Comparison of ENCODE assay signal across 21 cellular contexts in the genomic region with DNA sequence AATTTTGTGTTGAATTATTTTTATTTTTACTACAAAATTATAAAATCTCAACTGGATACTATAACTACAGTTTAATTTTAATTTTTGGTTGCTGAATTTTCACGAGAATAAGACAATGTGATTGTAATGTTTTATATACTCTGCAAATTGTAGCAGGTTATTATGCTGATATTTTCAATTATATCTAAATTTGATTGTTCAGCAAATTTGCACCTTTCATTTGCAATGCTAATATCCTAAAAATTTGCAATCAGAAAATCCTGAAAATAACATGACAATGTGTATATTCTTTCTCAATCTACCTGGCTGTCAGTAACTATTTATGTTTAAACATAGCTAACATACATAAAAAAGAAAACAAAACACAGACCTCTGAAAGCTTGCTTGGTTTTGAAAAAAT.
A peak's percentile ranks its signal among the peaks of the same experiment; 100 is the strongest.
DNase-seq lines count a peak whose midpoint lies in the region; ATAC-seq, FAIRE-seq and TF ChIP-seq lines count a peak whose summit lies in the region.
"Had no signal": no experiment of that assay in that cellular context is flagged by ENCODE, and none has a peak within 500 bp of the region (broad histone marks: within the 10 kb centered on the region; RNA-seq: fewer than 3 reads in every experiment).

No MANE protein-coding gene starts in this region.

- H3K9me2 ChIP-seq in OCI-LY1 (ENCODE audit: low read depth, low read length) = no peaks in the 10 kb centered on the region

- TF ChIP-seq POLR2A in A549 (IDR thresholded peaks at IDR 0.05; ENCODE audit: low read length) = no peak

- no peaks in the 10 kb centered on the region for H3K27me3 ChIP-seq in OCI-LY1 (ENCODE audit: insufficient read depth, low read length)
- H3K27me3 ChIP-seq: BLaER1 treated with 17β-estradiol and CSF1 and Interleukin-3, amounts not matched to agents 10 nM and 100 nM had no signal

- TF ChIP-seq CTCF in A549 (IDR thresholded peaks at IDR 0.05) (no peak), OCI-LY1 (IDR thresholded peaks at IDR 0.05; ENCODE audit: low read length) (no peak)

- H3K27ac ChIP-seq in A549 = no peak overlapping the region
- no peak overlapping the region for H3K27ac ChIP-seq in OCI-LY1 (ENCODE audit: low read depth, low read length, poor library complexity, severe bottlenecking)
- H3K27ac ChIP-seq: BLaER1 treated with 17β-estradiol and CSF1 and Interleukin-3, amounts not matched to agents 10 nM and 100 nM; C4-2B had no signal

- no peak overlapping the region for H3K4me2 ChIP-seq in A549
- H3K4me2 ChIP-seq in OCI-LY1 (ENCODE audit: low read length) = no peak overlapping the region
- H3K4me2 ChIP-seq: BLaER1 treated with 17β-estradiol and CSF1 and Interleukin-3, amounts not matched to agents 10 nM and 100 nM had no signal

- peaks cover 4% of the 10 kb centered on the region for H3F3A ChIP-seq in OCI-LY1 (ENCODE audit: insufficient read depth, low read length)

- no peaks in the 10 kb centered on the region; the same call in 2 of the 3 replicates for H3K9me3 ChIP-seq in A549
- no peaks in the 10 kb centered on the region for H3K9me3 ChIP-seq in OCI-LY1 (ENCODE audit: low read length)
- H3K9me3 ChIP-seq: BLaER1 treated with 17β-estradiol and CSF1 and Interleukin-3, amounts not matched to agents 10 nM and 100 nM; Caco-2 had no signal

- FAIRE-seq in A204.1 (lab: Jason Lieb, UNC) (peak; percentile 29), A549 (lab: Jason Lieb, UNC) (no peak), frontal cortex (lab: Jason Lieb, UNC) (peak; percentile 24)
- FAIRE-seq: D721Med, G401.6, GM12891, GM19239 had no signal

- H3K79me2 ChIP-seq in OCI-LY1 (ENCODE audit: insufficient read depth, low read length) = no peaks in the 10 kb centered on the region

- H3K36me3 ChIP-seq in OCI-LY1 (ENCODE audit: insufficient read depth, low read length) = no peaks in the 10 kb centered on the region
- H3K36me3 ChIP-seq: BLaER1 treated with 17β-estradiol and CSF1 and Interleukin-3, amounts not matched to agents 10 nM and 100 nM had no signal

- intact Hi-C loops in Right ventricle myocardium inferior (cut with DNase I) = no loop called here

- H3K4me3 ChIP-seq in A549 (no peak overlapping the region), OCI-LY1 (ENCODE audit: low read depth, low read length, poor library complexity, severe bottlenecking) (no peak overlapping the region)
- H3K4me3 ChIP-seq: BLaER1 treated with 17β-estradiol and CSF1 and Interleukin-3, amounts not matched to agents 10 nM and 100 nM had no signal

- CTCF ChIA-PET in A549 (lab: Yijun Ruan, JAX) = no interaction called here

- 0% methylated on average over 1 of the region's 1 CpG for WGBS in A549 (ENCODE audit: missing lambda C conversion rate)

- ATAC-seq in A549 = no peak
- no peak for ATAC-seq in Right ventricle myocardium inferior
- ATAC-seq: CD8-positive, alpha-beta T cell had no signal

- no peaks in the 10 kb centered on the region for H4K20me1 ChIP-seq in OCI-LY1 (ENCODE audit: insufficient read depth, low read length)
- H4K20me1 ChIP-seq: BLaER1 treated with 17β-estradiol and CSF1 and Interleukin-3, amounts not matched to agents 10 nM and 100 nM had no signal

- no peaks in the 10 kb centered on the region for H3K4me1 ChIP-seq in A549
- no peaks in the 10 kb centered on the region for H3K4me1 ChIP-seq in OCI-LY1 (ENCODE audit: insufficient read depth, low read length, severe bottlenecking)
- H3K4me1 ChIP-seq: BLaER1 treated with 17β-estradiol and CSF1 and Interleukin-3, amounts not matched to agents 10 nM and 100 nM had no signal

- POLR2A ChIA-PET in A549 (lab: Yijun Ruan, JAX) = no interaction called here

- peak overlapping the region; percentile 37; the same call in 1 of the 2 replicates for H2AFZ ChIP-seq in OCI-LY1 (ENCODE audit: low read length)

- DNase-seq in A549 (ENCODE audit: low read depth in 1 of 2, low spot score in 1 of 2) (no peak), frontal cortex (ENCODE audit: low spot score in 2 of 2) (no peak), inferior parietal cortex (ENCODE audit: extremely low spot score) (no peak), T-helper 2 cell (no peak), Right ventricle myocardium inferior (ENCODE audit: missing footprints) (no peak)
- DNase-seq: 8988T; ACHN; Caco-2; Calu3; CD4-positive, alpha-beta T cell; CD8-positive, alpha-beta T cell; DMS79 treated with DMSO at 0.1 percent for 48 hours; GF-D8 had no signal

- no peak overlapping the region for H3K9ac ChIP-seq in OCI-LY1 (ENCODE audit: low read length)
- H3K9ac ChIP-seq: BLaER1 treated with 17β-estradiol and CSF1 and Interleukin-3, amounts not matched to agents 10 nM and 100 nM had no signal

- TF ChIP-seq EP300 in A549 (IDR thresholded peaks at IDR 0.05) = no peak

- no peak for TF ChIP-seq RAD21 in A549 (conservative IDR thresholded peaks at IDR 0.05 in 1 of 2, IDR thresholded peaks at IDR 0.05 in 1 of 2)

TF ChIP-seq in A549, 52 proteins besides CTCF, POLR2A, EP300 and RAD21:
- TF ChIP-seq GATA3 (IDR thresholded peaks at IDR 0.05; ENCODE audit: borderline replicate concordance) (no peak), MAFK (IDR thresholded peaks at IDR 0.05; ENCODE audit: partially characterized antibody) (peak; percentile 74), HOXB13 (CRISPR knock-in tag; IDR thresholded peaks at IDR 0.05; ENCODE audit: low read depth) (no peak), KDM5A (IDR thresholded peaks at IDR 0.05) (no peak), BHLHE40 (IDR thresholded peaks at IDR 0.05; ENCODE audit: low read depth, low read length) (no peak)
- TF ChIP-seq, protein P1, sequence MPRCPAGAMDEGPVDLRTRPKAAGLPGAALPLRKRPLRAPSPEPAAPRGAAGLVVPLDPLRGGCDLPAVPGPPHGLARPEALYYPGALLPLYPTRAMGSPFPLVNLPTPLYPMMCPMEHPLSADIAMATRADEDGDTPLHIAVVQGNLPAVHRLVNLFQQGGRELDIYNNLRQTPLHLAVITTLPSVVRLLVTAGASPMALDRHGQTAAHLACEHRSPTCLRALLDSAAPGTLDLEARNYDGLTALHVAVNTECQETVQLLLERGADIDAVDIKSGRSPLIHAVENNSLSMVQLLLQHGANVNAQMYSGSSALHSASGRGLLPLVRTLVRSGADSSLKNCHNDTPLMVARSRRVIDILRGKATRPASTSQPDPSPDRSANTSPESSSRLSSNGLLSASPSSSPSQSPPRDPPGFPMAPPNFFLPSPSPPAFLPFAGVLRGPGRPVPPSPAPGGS (IDR thresholded peaks at IDR 0.05) = no peak
- TF ChIP-seq, protein P2, sequence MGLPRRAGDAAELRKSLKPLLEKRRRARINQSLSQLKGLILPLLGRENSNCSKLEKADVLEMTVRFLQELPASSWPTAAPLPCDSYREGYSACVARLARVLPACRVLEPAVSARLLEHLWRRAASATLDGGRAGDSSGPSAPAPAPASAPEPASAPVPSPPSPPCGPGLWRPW (IDR thresholded peaks at IDR 0.05) = no peak
- TF ChIP-seq, protein P3, sequence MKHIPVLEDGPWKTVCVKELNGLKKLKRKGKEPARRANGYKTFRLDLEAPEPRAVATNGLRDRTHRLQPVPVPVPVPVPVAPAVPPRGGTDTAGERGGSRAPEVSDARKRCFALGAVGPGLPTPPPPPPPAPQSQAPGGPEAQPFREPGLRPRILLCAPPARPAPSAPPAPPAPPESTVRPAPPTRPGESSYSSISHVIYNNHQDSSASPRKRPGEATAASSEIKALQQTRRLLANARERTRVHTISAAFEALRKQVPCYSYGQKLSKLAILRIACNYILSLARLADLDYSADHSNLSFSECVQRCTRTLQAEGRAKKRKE (CRISPR knock-in tag; IDR thresholded peaks at IDR 0.05; ENCODE audit: low read depth) = no peak
